In the genomic region with DNA sequence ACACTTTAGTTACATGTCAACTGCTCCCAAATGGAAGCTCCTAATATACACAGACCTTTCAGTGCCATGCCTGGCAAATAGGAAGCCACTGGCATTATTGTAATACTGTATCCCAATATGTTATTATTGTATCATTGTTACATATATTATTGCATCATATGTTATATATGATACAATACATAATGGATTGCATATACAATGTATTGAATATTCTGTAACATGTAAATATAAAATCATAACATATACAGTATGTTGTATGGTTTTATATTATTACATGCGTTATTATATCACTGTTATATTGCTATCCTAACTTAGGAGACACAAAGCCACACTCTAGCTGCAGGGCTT, we compare ENCODE assay signal across 1 cellular context.
TF ChIP-seq lines count a peak whose summit lies in the region.

No MANE protein-coding gene starts in this region.

TF ChIP-seq in SK-N-SH, 30 proteins besides CTCF, POLR2A, EP300 and RAD21 (continued from another document):
- TF ChIP-seq, protein P1, sequence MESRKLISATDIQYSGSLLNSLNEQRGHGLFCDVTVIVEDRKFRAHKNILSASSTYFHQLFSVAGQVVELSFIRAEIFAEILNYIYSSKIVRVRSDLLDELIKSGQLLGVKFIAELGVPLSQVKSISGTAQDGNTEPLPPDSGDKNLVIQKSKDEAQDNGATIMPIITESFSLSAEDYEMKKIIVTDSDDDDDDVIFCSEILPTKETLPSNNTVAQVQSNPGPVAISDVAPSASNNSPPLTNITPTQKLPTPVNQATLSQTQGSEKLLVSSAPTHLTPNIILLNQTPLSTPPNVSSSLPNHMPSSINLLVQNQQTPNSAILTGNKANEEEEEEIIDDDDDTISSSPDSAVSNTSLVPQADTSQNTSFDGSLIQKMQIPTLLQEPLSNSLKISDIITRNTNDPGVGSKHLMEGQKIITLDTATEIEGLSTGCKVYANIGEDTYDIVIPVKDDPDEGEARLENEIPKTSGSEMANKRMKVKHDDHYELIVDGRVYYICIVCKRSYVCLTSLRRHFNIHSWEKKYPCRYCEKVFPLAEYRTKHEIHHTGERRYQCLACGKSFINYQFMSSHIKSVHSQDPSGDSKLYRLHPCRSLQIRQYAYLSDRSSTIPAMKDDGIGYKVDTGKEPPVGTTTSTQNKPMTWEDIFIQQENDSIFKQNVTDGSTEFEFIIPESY (IDR thresholded peaks at IDR 0.05; ENCODE audit: borderline replicate concordance, low read depth): no peak
- no peak for TF ChIP-seq JUND (IDR thresholded peaks at IDR 0.05)
- no peak for TF ChIP-seq YY1 (IDR thresholded peaks at IDR 0.05; ENCODE audit: low read depth)
- no peak for TF ChIP-seq FOXM1 (IDR thresholded peaks at IDR 0.05; ENCODE audit: low read depth)
- TF ChIP-seq ELF1 (IDR thresholded peaks at IDR 0.05): no peak
- no peak for TF ChIP-seq TAF1 (IDR thresholded peaks at IDR 0.05; ENCODE audit: borderline replicate concordance, low read depth, low read length)
- TF ChIP-seq GATA2 (CRISPR knock-in tag; IDR thresholded peaks at IDR 0.05): no peak
- no peak for TF ChIP-seq FOSL2 (IDR thresholded peaks at IDR 0.05; ENCODE audit: borderline replicate concordance, low read depth)
- TF ChIP-seq POLR2AphosphoS5 (IDR thresholded peaks at IDR 0.05; ENCODE audit: low read depth, low read length): no peak
- no peak for TF ChIP-seq EZH2phosphoT487 (IDR thresholded peaks at IDR 0.05; ENCODE audit: borderline replicate concordance, low read depth)
- no peak for TF ChIP-seq FOXJ3 (CRISPR knock-in tag; IDR thresholded peaks at IDR 0.05)
- TF ChIP-seq SMC3 (IDR thresholded peaks at IDR 0.05; ENCODE audit: low read depth, low read length): no peak
- TF ChIP-seq, protein P2, sequence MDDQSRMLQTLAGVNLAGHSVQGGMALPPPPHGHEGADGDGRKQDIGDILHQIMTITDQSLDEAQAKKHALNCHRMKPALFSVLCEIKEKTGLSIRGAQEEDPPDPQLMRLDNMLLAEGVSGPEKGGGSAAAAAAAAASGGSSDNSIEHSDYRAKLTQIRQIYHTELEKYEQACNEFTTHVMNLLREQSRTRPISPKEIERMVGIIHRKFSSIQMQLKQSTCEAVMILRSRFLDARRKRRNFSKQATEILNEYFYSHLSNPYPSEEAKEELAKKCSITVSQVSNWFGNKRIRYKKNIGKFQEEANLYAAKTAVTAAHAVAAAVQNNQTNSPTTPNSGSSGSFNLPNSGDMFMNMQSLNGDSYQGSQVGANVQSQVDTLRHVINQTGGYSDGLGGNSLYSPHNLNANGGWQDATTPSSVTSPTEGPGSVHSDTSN (IDR thresholded peaks at IDR 0.05): no peak
- TF ChIP-seq RXRA (IDR thresholded peaks at IDR 0.05; ENCODE audit: borderline replicate concordance, low read depth): no peak
